ENCODE assay signal across 8 cellular contexts in genomic region chr17:39618252-39618913, GRCh38. TPM values are rescaled to one million over a fixed set of nuclear protein-coding genes. Genes with fewer than 3 reads are reported as not detected.
DNase-seq lines count a peak whose midpoint lies in the region; ATAC-seq and TF ChIP-seq lines count a peak whose summit lies in the region.

No MANE protein-coding gene starts in this region.

- H3K27me3 ChIP-seq in heart left ventricle (peaks cover 0 to 26% (median 3%) of the 10 kb centered on the region in 9 donors), skeletal muscle tissue (ENCODE audit: control insufficient read depth in 3 of 3, insufficient read depth in 3 of 3, low read length in 3 of 3) (peaks cover 17 to 36% (median 28%) of the 10 kb centered on the region in 3 donors)

- H3K4me3 ChIP-seq in heart left ventricle (peak overlapping the region; percentile 21 to 86 (median 57)), skeletal muscle tissue (ENCODE audit: low read length in 3 of 3) (peak overlapping the region; percentile 39 to 80 (median 63))

- intact Hi-C loops in heart left ventricle (cut with DNase I), result loop anchor here in 1 of 10 donors (5.0 kb wide), 1 partner anchor 46 kb away; no protein-coding TSS in a partner anchor

- H3K4me1 ChIP-seq in heart left ventricle, result peaks cover 0 to 25% (median 9%) of the 10 kb centered on the region in 12 donors
- peaks cover 9 to 17% (median 11%) of the 10 kb centered on the region in 3 donors for H3K4me1 ChIP-seq in skeletal muscle tissue (ENCODE audit: control insufficient read depth in 3 of 3, insufficient read depth in 3 of 3, low read length in 3 of 3)

- H3K27ac ChIP-seq in heart left ventricle, result peak overlapping the region in 8 of 12 donors; percentile 25 to 62 (median 46)
- no peak overlapping the region for H3K27ac ChIP-seq in skeletal muscle tissue (ENCODE audit: low read depth, low read length)

- H3K27me3 Mint-ChIP-seq in T-cell, result peaks cover 8 to 14% of the 10 kb centered on the region in 2 donors

- H3K4me3 Mint-ChIP-seq in T-cell, result peak overlapping the region; percentile 74 to 84 (median 82)

- H3K36me3 Mint-ChIP-seq in T-cell, result no peaks in the 10 kb centered on the region

- H3K9ac ChIP-seq in skeletal muscle tissue (ENCODE audit: low read depth in 1 of 3, low read length in 3 of 3), result peak overlapping the region in 1 of 3 donors; percentile 42

- ATAC-seq in T-cell (replicated peaks in 1 of 4), result no peak
- no peak for ATAC-seq in heart left ventricle
- no peak for ATAC-seq in GM19324 (IDR thresholded peaks at IDR 0.05; ENCODE audit: low FRiP score, unreplicated experiment)

- CTCF ChIA-PET in T-cell (lab: Charles Lee), result interaction anchor here in 1 of 2 donors (0.8 to 0.9 kb wide), 2 partner anchors 10 to 182 kb away, joined by 4 to 8 read pairs; no protein-coding TSS in a partner anchor

- DNase-seq in stimulated activated CD4-positive, alpha-beta T cell treated with anti-CD3 and anti-CD28 coated beads, Interleukin-15, amount 100 ng/mL, for 24 hours, result peak; percentile 25
- no peak for DNase-seq in stimulated activated CD4-positive, alpha-beta T cell treated with anti-CD3 and anti-CD28 coated beads, Interleukin-2, amount 100 ng/mL, for 48 hours
- DNase-seq in T-cell (no peak), heart left ventricle (no peak), dedifferentiated amniotic fluid mesenchymal stem cell (ENCODE audit: extremely low spot score) (no peak), midbrain (lab: John Stamatoyannopoulos, UW) (no peak)

- TF ChIP-seq CTCF in heart left ventricle (IDR thresholded peaks at IDR 0.05), result no peak

- no peaks in the 10 kb centered on the region for H3K9me3 Mint-ChIP-seq in T-cell

- H3K4me1 Mint-ChIP-seq in T-cell, result peaks cover 16 to 21% (median 17%) of the 10 kb centered on the region in 3 donors

- 2 to 3% (median 2%) methylated on average over 32 to 33 of the region's 33 CpGs for WGBS in heart left ventricle, 4 donors

- POLR2A ChIA-PET in T-cell (lab: Charles Lee), result interaction anchor here in 1 of 2 donors (1.1 kb wide), 1 partner anchor 9 kb away, joined by 9 read pairs; no protein-coding TSS in a partner anchor

- H3K36me3 ChIP-seq in heart left ventricle (no peaks in the 10 kb centered on the region), skeletal muscle tissue (ENCODE audit: control insufficient read depth in 3 of 3, insufficient read depth in 3 of 3, low read length in 3 of 3) (no peaks in the 10 kb centered on the region)

- no peak overlapping the region for H3K27ac Mint-ChIP-seq in T-cell

- H3K9me3 ChIP-seq in heart left ventricle (no peaks in the 10 kb centered on the region), skeletal muscle tissue (ENCODE audit: control insufficient read depth in 3 of 3, low read length in 3 of 3) (no peaks in the 10 kb centered on the region)

- TF ChIP-seq POLR2A in heart left ventricle (IDR thresholded peaks at IDR 0.05), result no peak

RNA-seq across cellular contexts. Expression of gene PPP1R1B, which starts 8.4 kb away (rescaled TPM):
- total RNA-seq in T-cell (under 1 TPM in 4 of 5 donors, not detected in 1; 0.12 to 0.35 (median 0.18) TPM), heart left ventricle (1 to 10 TPM in 4 of 9 donors, under 1 TPM in 4, not detected in 1; 0.54 to 5.8 (median 0.88) TPM), skeletal muscle tissue (3.1 TPM)
- 1 to 10 TPM in 1 of 2 donors, under 1 TPM in 1; 0.61 to 2.5 TPM for polyA plus RNA-seq in heart left ventricle

RNA-seq across cellular contexts. Expression of gene NEUROD2, which starts 10.7 kb away (rescaled TPM):
- not detected for total RNA-seq in T-cell
- not detected for total RNA-seq in heart left ventricle
- polyA plus RNA-seq in heart left ventricle, result not detected
- total RNA-seq in skeletal muscle tissue, result not detected

RNA-seq across cellular contexts. Expression of gene STARD3, which starts 18.6 kb away (rescaled TPM):
- total RNA-seq in T-cell (100 to 1,000 TPM in 2 of 5 donors, 10 to 100 TPM in 3; 81.3 to 146 (median 99.7) TPM), heart left ventricle (10 to 100 TPM; 14.1 to 36.5 (median 19.3) TPM), skeletal muscle tissue (11.5 TPM)
- 10 to 100 TPM; 24.2 to 57.2 TPM for polyA plus RNA-seq in heart left ventricle

RNA-seq across cellular contexts. Expression of gene TCAP, which starts 46.8 kb away (rescaled TPM):
- 1 to 10 TPM; 2.2 to 7.8 (median 6.6) TPM for total RNA-seq in T-cell
- 1,000 to 10,000 TPM; 2,428 to 9,343 (median 4,137) TPM for total RNA-seq in heart left ventricle
- 1,000 to 10,000 TPM; 2,028 to 5,784 TPM for polyA plus RNA-seq in heart left ventricle
- 78.8 TPM for total RNA-seq in skeletal muscle tissue

RNA-seq across cellular contexts. Expression of gene PNMT, which starts 49.9 kb away (rescaled TPM):
- total RNA-seq in T-cell (under 1 TPM in 3 of 5 donors, not detected in 2; 0.35 to 0.56 (median 0.47) TPM), heart left ventricle (1 to 10 TPM; 2.4 to 7.9 (median 6.0) TPM), skeletal muscle tissue (0.52 TPM)
- polyA plus RNA-seq in heart left ventricle, result 10 to 100 TPM; 13.0 to 15.6 TPM
